In the genomic region with DNA sequence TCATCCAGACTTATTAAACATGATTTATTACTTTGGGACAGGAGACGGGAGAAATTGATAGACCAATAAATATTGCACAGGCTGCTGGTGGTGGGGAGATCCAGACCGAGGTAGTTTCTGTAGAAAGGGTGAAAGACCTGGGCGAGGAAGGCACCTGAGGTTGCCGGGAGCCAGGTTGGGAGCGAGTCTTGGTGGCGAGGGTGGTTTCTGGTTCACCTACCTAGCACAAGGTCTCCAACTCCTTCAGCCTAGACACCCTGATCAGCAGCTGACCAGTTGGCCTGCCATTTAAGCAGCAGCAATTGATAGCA, we compare ENCODE assay signal across 8 cellular contexts. TPM values are rescaled to one million over a fixed set of nuclear protein-coding genes. Genes with fewer than 3 reads are reported as not detected.
DNase-seq lines count a peak whose midpoint lies in the region; ATAC-seq, FAIRE-seq and TF ChIP-seq lines count a peak whose summit lies in the region.

No MANE protein-coding gene starts in this region.

- H4K20me1 ChIP-seq in astrocyte (ENCODE audit: insufficient read depth, low read length): peaks cover 43% of the 10 kb centered on the region

- peak overlapping the region; percentile 73 for H3K4me3 Mint-ChIP-seq in astrocyte (ENCODE audit: unreplicated experiment)
- peak overlapping the region; percentile 97 for H3K4me3 Mint-ChIP-seq in memory B cell

- TF ChIP-seq CTCF in astrocyte (IDR thresholded peaks at IDR 0.05; ENCODE audit: insufficient read depth, low read depth, low read length): no peak

- H3K9ac ChIP-seq in astrocyte (ENCODE audit: low read length): no peak overlapping the region

- DNase-seq in activated effector memory CD4-positive, alpha-beta T cell treated with anti-CD3 and anti-CD28 coated beads, Interleukin-2, amount 50 U/mL, for 16 hours: peak; percentile 66
- DNase-seq in activated effector memory CD4-positive, alpha-beta T cell treated with Interleukin-2 at 50 U/mL for 16 hours: no peak
- DNase-seq in astrocyte (ENCODE audit: low read depth): no peak
- DNase-seq in memory B cell (ENCODE audit: low spot score in 2 of 2): no peak
- no peak for DNase-seq in head of caudate nucleus

- H3K4me2 ChIP-seq in astrocyte (ENCODE audit: low read length): peak overlapping the region; percentile 91

- peaks cover 18% of the 10 kb centered on the region for H3K36me3 Mint-ChIP-seq in astrocyte (ENCODE audit: low read depth, unreplicated experiment)
- H3K36me3 Mint-ChIP-seq in memory B cell: peaks cover 25% of the 10 kb centered on the region

- H3K4me1 Mint-ChIP-seq in astrocyte (ENCODE audit: low read depth, unreplicated experiment): peaks cover 17% of the 10 kb centered on the region
- H3K4me1 Mint-ChIP-seq in memory B cell: peaks cover 40% of the 10 kb centered on the region

- no peaks in the 10 kb centered on the region for H3K9me3 Mint-ChIP-seq in astrocyte (ENCODE audit: unreplicated experiment)
- H3K9me3 Mint-ChIP-seq in memory B cell: no peaks in the 10 kb centered on the region

- 53% methylated on average over 6 of the region's 6 CpGs for WGBS in thymus

- intact Hi-C loops in head of caudate nucleus (cut with DNase I): no loop called here

- H3K9me3 ChIP-seq in astrocyte (ENCODE audit: insufficient read depth, low read depth, low read length) (no peaks in the 10 kb centered on the region), thymus (ENCODE audit: control insufficient read depth) (no peaks in the 10 kb centered on the region)

- H3K4me3 ChIP-seq in astrocyte (ENCODE audit: insufficient read depth, low read depth, low read length) (peak overlapping the region; percentile 32), thymus (ENCODE audit: low read length) (peak overlapping the region; percentile 77)

- H3K4me1 ChIP-seq in astrocyte (ENCODE audit: insufficient read depth, low read length): peaks cover 29% of the 10 kb centered on the region
- H3K4me1 ChIP-seq in thymus (ENCODE audit: control insufficient read depth, insufficient read depth, low read length): peaks cover 20% of the 10 kb centered on the region

- FAIRE-seq in astrocyte (lab: Jason Lieb, UNC): no peak

- ATAC-seq in memory B cell (ENCODE audit: low read depth): no peak
- ATAC-seq in HG02798 (IDR thresholded peaks at IDR 0.05; ENCODE audit: poor library complexity, unreplicated experiment): no peak
- no peak for ATAC-seq in GM18868 (IDR thresholded peaks at IDR 0.05; ENCODE audit: unreplicated experiment)

- H3K27ac Mint-ChIP-seq in astrocyte (ENCODE audit: unreplicated experiment) (no peak overlapping the region), memory B cell (peak overlapping the region; percentile 98)

- H3K27me3 Mint-ChIP-seq in astrocyte (ENCODE audit: low read depth, unreplicated experiment) (no peaks in the 10 kb centered on the region), memory B cell (no peaks in the 10 kb centered on the region)

- H3K36me3 ChIP-seq in astrocyte (ENCODE audit: insufficient read depth, low read length): peaks cover 6% of the 10 kb centered on the region
- peaks cover 4% of the 10 kb centered on the region for H3K36me3 ChIP-seq in thymus (ENCODE audit: control insufficient read depth, insufficient read depth)

- H3K79me2 ChIP-seq in astrocyte (ENCODE audit: insufficient read depth, low read length): peaks cover 20% of the 10 kb centered on the region

- H3K27me3 ChIP-seq in astrocyte (ENCODE audit: insufficient read depth, low read length) (no peaks in the 10 kb centered on the region), thymus (ENCODE audit: control insufficient read depth, insufficient read depth) (no peaks in the 10 kb centered on the region)

- no peak overlapping the region for H2AFZ ChIP-seq in astrocyte (ENCODE audit: low read depth, low read length)

- H3K27ac ChIP-seq in astrocyte (ENCODE audit: low read depth, low read length): no peak overlapping the region
- H3K27ac ChIP-seq in thymus (ENCODE audit: low read depth): peak overlapping the region; percentile 94

RNA-seq across cellular contexts. Expression of a gene that starts 7.0 kb away (rescaled TPM):
- 199 and 217 TPM in 2 replicates for total RNA-seq in astrocyte
- polyA plus RNA-seq in thymus: 94.3 TPM

RNA-seq across cellular contexts. Expression of a gene that starts 31.4 kb away (rescaled TPM):
- total RNA-seq in astrocyte: 8.7 and 10.5 TPM in 2 replicates
- 10.3 TPM for polyA plus RNA-seq in thymus

RNA-seq across cellular contexts. Expression of a gene that starts 31.9 kb away (rescaled TPM):
- not detected in 2 replicates for total RNA-seq in astrocyte
- 0.11 TPM for polyA plus RNA-seq in thymus

RNA-seq across cellular contexts. Expression of a gene that starts 59.0 kb away (rescaled TPM):
- 370 and 396 TPM in 2 replicates for total RNA-seq in astrocyte
- polyA plus RNA-seq in thymus: 81.0 TPM
